In genomic region chr10:30436200-30436599, GRCh38 we compare ENCODE assay signal across 8 cellular contexts. TPM values are rescaled to one million over a fixed set of nuclear protein-coding genes. Genes with fewer than 3 reads are reported as not detected.
DNase-seq lines count a peak whose midpoint lies in the region; ATAC-seq, FAIRE-seq and TF ChIP-seq lines count a peak whose summit lies in the region.

No MANE protein-coding gene starts in this region.

- no peaks in the 10 kb centered on the region for H3K27me3 ChIP-seq in astrocyte (ENCODE audit: insufficient read depth, low read length)
- H3K27me3 ChIP-seq in tibial artery: no peaks in the 10 kb centered on the region

- H3K9me3 ChIP-seq in astrocyte (ENCODE audit: insufficient read depth, low read depth, low read length) (no peaks in the 10 kb centered on the region), tibial artery (no peaks in the 10 kb centered on the region)

- H3K4me1 ChIP-seq in astrocyte (ENCODE audit: insufficient read depth, low read length) (peaks cover 38% of the 10 kb centered on the region), tibial artery (peaks cover 0 to 74% (median 37%) of the 10 kb centered on the region in 4 donors)

- intact Hi-C loops in tibial artery (cut with DNase I; ENCODE audit: low total_unique reads): no loop called here

- peak overlapping the region; percentile 94 for H3K4me2 ChIP-seq in astrocyte (ENCODE audit: low read length)

- no peaks in the 10 kb centered on the region for H3K9me3 Mint-ChIP-seq in astrocyte (ENCODE audit: unreplicated experiment)

- H4K20me1 ChIP-seq in astrocyte (ENCODE audit: insufficient read depth, low read length): peaks cover 5% of the 10 kb centered on the region

- peak overlapping the region; percentile 47 for H3K4me3 Mint-ChIP-seq in astrocyte (ENCODE audit: unreplicated experiment)

- TF ChIP-seq CTCF in astrocyte (IDR thresholded peaks at IDR 0.05; ENCODE audit: insufficient read depth, low read depth, low read length): no peak
- TF ChIP-seq CTCF in tibial artery (IDR thresholded peaks at IDR 0.05): no peak
- TF ChIP-seq CTCF in GM13976 (IDR thresholded peaks at IDR 0.05; ENCODE audit: borderline replicate concordance, control extremely low read depth, extremely low read depth, insufficient read depth, missing control alignments): no peak

- H3K79me2 ChIP-seq in astrocyte (ENCODE audit: insufficient read depth, low read length): peaks cover 5% of the 10 kb centered on the region

- H3K36me3 ChIP-seq in astrocyte (ENCODE audit: insufficient read depth, low read length) (no peaks in the 10 kb centered on the region), tibial artery (peaks cover 10 to 20% (median 16%) of the 10 kb centered on the region in 3 donors)

- H3K4me1 Mint-ChIP-seq in astrocyte (ENCODE audit: low read depth, unreplicated experiment): peaks cover 28% of the 10 kb centered on the region

- H3K27ac Mint-ChIP-seq in astrocyte (ENCODE audit: unreplicated experiment): peak overlapping the region; percentile 5

- H3K9ac ChIP-seq in astrocyte (ENCODE audit: low read length): peak overlapping the region; percentile 60

- no peak overlapping the region for H2AFZ ChIP-seq in astrocyte (ENCODE audit: low read depth, low read length)

- peak; percentile 70 for DNase-seq in Caki2 (ENCODE audit: low read depth)
- peak; percentile 46 to 53 for DNase-seq in Kasumi-1 (lab: John Stamatoyannopoulos, UW)
- DNase-seq in astrocyte (ENCODE audit: low read depth): peak; percentile 84
- peak; percentile 60 for DNase-seq in kidney tubule cell (ENCODE audit: low spot score)
- no peak for DNase-seq in tibial artery
- no peak for DNase-seq in GM13976 (ENCODE audit: low spot score)
- no peak for DNase-seq in DMS53 treated with DMSO at 0.1 percent for 48 hours (lab: John Stamatoyannopoulos, UW; ENCODE audit: unreplicated experiment)

- peak overlapping the region; percentile 73 for H3K27ac ChIP-seq in astrocyte (ENCODE audit: low read depth, low read length)
- H3K27ac ChIP-seq in tibial artery: peak overlapping the region; percentile 97 to 98

- no peak for ATAC-seq in HG03159 (IDR thresholded peaks at IDR 0.05; ENCODE audit: unreplicated experiment)

- no peaks in the 10 kb centered on the region for H3K27me3 Mint-ChIP-seq in astrocyte (ENCODE audit: low read depth, unreplicated experiment)

- in situ Hi-C loops in Caki2 (cut with HindIII; ENCODE audit: low pct_unique_long_range_greater_than_20kb, low sequenced_read_pairs) (no loop called here), GM13976 (cut with MboI; ENCODE audit: low sequenced_read_pairs, unreplicated experiment) (no loop called here)

- H3K4me3 ChIP-seq in astrocyte (ENCODE audit: insufficient read depth, low read depth, low read length) (peak overlapping the region; percentile 22), tibial artery (peak overlapping the region; percentile 69 to 87)

- FAIRE-seq in astrocyte (lab: Jason Lieb, UNC): no peak

- no peaks in the 10 kb centered on the region for H3K36me3 Mint-ChIP-seq in astrocyte (ENCODE audit: low read depth, unreplicated experiment)

RNA-seq across cellular contexts. Expression of gene MAP3K8, which starts 2.2 kb away (rescaled TPM):
- 6.6 and 13.2 TPM in 2 replicates for total RNA-seq in Caki2 (2014; rRNA removed; shearing (Covaris generic); ENCODE audit: low replicate concordance)
- 3.5 and 5.1 TPM in 2 replicates for total RNA-seq in astrocyte

Comparison
In these comparisons a context has a peak if more than half of its experiments do, and no peak if none do; other contexts are left out.
1. DNase-seq: peak in Caki2 (single experiment), Kasumi-1 (2 of 2), astrocyte (single experiment) and kidney tubule cell (single experiment); none in tibial artery (0 of 2), GM13976 (single experiment) and DMS53 treated with DMSO at 0.1 percent for 48 hours (single experiment).